In the genomic region with DNA sequence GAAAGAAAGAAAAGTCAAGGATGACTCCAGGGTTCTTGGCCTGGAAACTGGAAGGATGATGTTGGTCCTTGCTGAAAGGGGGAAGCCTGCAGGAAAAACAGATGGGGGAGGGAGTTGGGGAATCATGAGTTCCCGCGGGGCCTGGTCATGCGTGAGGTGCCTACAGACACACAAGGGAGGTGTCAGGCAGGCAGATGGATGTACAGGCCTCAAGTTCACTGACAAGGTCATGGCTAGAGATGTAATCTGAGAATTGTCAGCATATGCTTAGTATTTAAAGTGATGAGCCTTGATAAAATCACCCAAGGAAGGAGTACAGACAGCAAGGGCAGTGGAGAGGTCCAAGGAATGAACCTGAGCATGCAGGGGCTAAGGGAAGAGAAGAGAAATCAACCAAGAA, we compare ENCODE assay signal across 1 cellular context.
TF ChIP-seq lines count a peak whose summit lies in the region.

No MANE protein-coding gene starts in this region.

TF ChIP-seq in SK-N-SH, 30 proteins besides CTCF, POLR2A, EP300 and RAD21 (continued from another document):
- TF ChIP-seq, protein P1, sequence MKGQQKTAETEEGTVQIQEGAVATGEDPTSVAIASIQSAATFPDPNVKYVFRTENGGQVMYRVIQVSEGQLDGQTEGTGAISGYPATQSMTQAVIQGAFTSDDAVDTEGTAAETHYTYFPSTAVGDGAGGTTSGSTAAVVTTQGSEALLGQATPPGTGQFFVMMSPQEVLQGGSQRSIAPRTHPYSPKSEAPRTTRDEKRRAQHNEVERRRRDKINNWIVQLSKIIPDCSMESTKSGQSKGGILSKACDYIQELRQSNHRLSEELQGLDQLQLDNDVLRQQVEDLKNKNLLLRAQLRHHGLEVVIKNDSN (IDR thresholded peaks at IDR 0.05; ENCODE audit: borderline replicate concordance, low read depth): no peak
- TF ChIP-seq POLR2AphosphoS5 (IDR thresholded peaks at IDR 0.05; ENCODE audit: low read depth, low read length): no peak
- peak; percentile 35; the same call in 1 of the 2 replicates for TF ChIP-seq RCOR1 (IDR thresholded peaks at IDR 0.05; ENCODE audit: low read length)
- TF ChIP-seq, protein P2, sequence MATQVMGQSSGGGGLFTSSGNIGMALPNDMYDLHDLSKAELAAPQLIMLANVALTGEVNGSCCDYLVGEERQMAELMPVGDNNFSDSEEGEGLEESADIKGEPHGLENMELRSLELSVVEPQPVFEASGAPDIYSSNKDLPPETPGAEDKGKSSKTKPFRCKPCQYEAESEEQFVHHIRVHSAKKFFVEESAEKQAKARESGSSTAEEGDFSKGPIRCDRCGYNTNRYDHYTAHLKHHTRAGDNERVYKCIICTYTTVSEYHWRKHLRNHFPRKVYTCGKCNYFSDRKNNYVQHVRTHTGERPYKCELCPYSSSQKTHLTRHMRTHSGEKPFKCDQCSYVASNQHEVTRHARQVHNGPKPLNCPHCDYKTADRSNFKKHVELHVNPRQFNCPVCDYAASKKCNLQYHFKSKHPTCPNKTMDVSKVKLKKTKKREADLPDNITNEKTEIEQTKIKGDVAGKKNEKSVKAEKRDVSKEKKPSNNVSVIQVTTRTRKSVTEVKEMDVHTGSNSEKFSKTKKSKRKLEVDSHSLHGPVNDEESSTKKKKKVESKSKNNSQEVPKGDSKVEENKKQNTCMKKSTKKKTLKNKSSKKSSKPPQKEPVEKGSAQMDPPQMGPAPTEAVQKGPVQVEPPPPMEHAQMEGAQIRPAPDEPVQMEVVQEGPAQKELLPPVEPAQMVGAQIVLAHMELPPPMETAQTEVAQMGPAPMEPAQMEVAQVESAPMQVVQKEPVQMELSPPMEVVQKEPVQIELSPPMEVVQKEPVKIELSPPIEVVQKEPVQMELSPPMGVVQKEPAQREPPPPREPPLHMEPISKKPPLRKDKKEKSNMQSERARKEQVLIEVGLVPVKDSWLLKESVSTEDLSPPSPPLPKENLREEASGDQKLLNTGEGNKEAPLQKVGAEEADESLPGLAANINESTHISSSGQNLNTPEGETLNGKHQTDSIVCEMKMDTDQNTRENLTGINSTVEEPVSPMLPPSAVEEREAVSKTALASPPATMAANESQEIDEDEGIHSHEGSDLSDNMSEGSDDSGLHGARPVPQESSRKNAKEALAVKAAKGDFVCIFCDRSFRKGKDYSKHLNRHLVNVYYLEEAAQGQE (IDR thresholded peaks at IDR 0.05; ENCODE audit: low read depth, low read length): no peak
- TF ChIP-seq, protein P3, sequence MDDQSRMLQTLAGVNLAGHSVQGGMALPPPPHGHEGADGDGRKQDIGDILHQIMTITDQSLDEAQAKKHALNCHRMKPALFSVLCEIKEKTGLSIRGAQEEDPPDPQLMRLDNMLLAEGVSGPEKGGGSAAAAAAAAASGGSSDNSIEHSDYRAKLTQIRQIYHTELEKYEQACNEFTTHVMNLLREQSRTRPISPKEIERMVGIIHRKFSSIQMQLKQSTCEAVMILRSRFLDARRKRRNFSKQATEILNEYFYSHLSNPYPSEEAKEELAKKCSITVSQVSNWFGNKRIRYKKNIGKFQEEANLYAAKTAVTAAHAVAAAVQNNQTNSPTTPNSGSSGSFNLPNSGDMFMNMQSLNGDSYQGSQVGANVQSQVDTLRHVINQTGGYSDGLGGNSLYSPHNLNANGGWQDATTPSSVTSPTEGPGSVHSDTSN (IDR thresholded peaks at IDR 0.05): 0 out of 2 replicates have a peak, but pooled peaks have one; percentile 32
- no peak for TF ChIP-seq RFX5 (IDR thresholded peaks at IDR 0.05; ENCODE audit: low read length)
- no peak for TF ChIP-seq ELF1 (IDR thresholded peaks at IDR 0.05)
- no peak for TF ChIP-seq TEAD4 (IDR thresholded peaks at IDR 0.05; ENCODE audit: borderline replicate concordance, insufficient read depth)
- no peak for TF ChIP-seq FOSL2 (IDR thresholded peaks at IDR 0.05; ENCODE audit: borderline replicate concordance, low read depth)
- no peak for TF ChIP-seq TAF1 (IDR thresholded peaks at IDR 0.05; ENCODE audit: borderline replicate concordance, low read depth, low read length)
- TF ChIP-seq GATA2 (CRISPR knock-in tag; IDR thresholded peaks at IDR 0.05): peak; percentile 74
- TF ChIP-seq GABPA (IDR thresholded peaks at IDR 0.05; ENCODE audit: low read depth): no peak
- no peak for TF ChIP-seq FOXM1 (IDR thresholded peaks at IDR 0.05; ENCODE audit: low read depth)
- no peak for TF ChIP-seq EZH2phosphoT487 (IDR thresholded peaks at IDR 0.05; ENCODE audit: borderline replicate concordance, low read depth)
- TF ChIP-seq SIN3A (IDR thresholded peaks at IDR 0.05; ENCODE audit: borderline replicate concordance, low read depth, low read length): no peak
- peak; percentile 27; the same call in 1 of the 2 replicates for TF ChIP-seq TCF12 (IDR thresholded peaks at IDR 0.05)
- TF ChIP-seq SMC3 (IDR thresholded peaks at IDR 0.05; ENCODE audit: low read depth, low read length): no peak
- TF ChIP-seq JUND (IDR thresholded peaks at IDR 0.05): no peak
- TF ChIP-seq MEF2A (IDR thresholded peaks at IDR 0.05; ENCODE audit: borderline replicate concordance, low read depth): no peak
- peak; percentile 54 for TF ChIP-seq CHD2 (IDR thresholded peaks at IDR 0.05; ENCODE audit: low read length, partially characterized antibody)
- no peak for TF ChIP-seq RXRA (IDR thresholded peaks at IDR 0.05; ENCODE audit: borderline replicate concordance, low read depth)
- TF ChIP-seq YY1 (IDR thresholded peaks at IDR 0.05; ENCODE audit: low read depth): no peak
- no peak for TF ChIP-seq FOXJ3 (CRISPR knock-in tag; IDR thresholded peaks at IDR 0.05)
- TF ChIP-seq, protein P4, sequence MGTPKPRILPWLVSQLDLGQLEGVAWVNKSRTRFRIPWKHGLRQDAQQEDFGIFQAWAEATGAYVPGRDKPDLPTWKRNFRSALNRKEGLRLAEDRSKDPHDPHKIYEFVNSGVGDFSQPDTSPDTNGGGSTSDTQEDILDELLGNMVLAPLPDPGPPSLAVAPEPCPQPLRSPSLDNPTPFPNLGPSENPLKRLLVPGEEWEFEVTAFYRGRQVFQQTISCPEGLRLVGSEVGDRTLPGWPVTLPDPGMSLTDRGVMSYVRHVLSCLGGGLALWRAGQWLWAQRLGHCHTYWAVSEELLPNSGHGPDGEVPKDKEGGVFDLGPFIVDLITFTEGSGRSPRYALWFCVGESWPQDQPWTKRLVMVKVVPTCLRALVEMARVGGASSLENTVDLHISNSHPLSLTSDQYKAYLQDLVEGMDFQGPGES (IDR thresholded peaks at IDR 0.05; ENCODE audit: low read depth, low read length): no peak
- no peak for TF ChIP-seq MXI1 (IDR thresholded peaks at IDR 0.05; ENCODE audit: low read depth, low read length)
- no peak for TF ChIP-seq NRF1 (IDR thresholded peaks at IDR 0.05; ENCODE audit: low read depth, low read length)
- TF ChIP-seq, protein P5, sequence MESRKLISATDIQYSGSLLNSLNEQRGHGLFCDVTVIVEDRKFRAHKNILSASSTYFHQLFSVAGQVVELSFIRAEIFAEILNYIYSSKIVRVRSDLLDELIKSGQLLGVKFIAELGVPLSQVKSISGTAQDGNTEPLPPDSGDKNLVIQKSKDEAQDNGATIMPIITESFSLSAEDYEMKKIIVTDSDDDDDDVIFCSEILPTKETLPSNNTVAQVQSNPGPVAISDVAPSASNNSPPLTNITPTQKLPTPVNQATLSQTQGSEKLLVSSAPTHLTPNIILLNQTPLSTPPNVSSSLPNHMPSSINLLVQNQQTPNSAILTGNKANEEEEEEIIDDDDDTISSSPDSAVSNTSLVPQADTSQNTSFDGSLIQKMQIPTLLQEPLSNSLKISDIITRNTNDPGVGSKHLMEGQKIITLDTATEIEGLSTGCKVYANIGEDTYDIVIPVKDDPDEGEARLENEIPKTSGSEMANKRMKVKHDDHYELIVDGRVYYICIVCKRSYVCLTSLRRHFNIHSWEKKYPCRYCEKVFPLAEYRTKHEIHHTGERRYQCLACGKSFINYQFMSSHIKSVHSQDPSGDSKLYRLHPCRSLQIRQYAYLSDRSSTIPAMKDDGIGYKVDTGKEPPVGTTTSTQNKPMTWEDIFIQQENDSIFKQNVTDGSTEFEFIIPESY (IDR thresholded peaks at IDR 0.05; ENCODE audit: borderline replicate concordance, low read depth): no peak
- no peak for TF ChIP-seq NFIC (IDR thresholded peaks at IDR 0.05; ENCODE audit: borderline replicate concordance)
